Comparison of ENCODE assay signal across 8 cellular contexts in genomic region chr6:30743099-30744053, GRCh38. TPM values are rescaled to one million over a fixed set of nuclear protein-coding genes. Genes with fewer than 3 reads are reported as not detected.
A peak's percentile ranks its signal among the peaks of the same experiment; 100 is the strongest.
DNase-seq lines count a peak whose midpoint lies in the region; ATAC-seq lines count a peak whose summit lies in the region.

No MANE protein-coding gene starts in this region.

- H3K36me3 ChIP-seq in ES-I3 (ENCODE audit: insufficient read depth, low read length) (peaks cover 22% of the 10 kb centered on the region), mucosa of stomach (ENCODE audit: control insufficient read depth, insufficient read depth, low read length) (peaks cover 6% of the 10 kb centered on the region), urinary bladder (ENCODE audit: insufficient read depth) (no peaks in the 10 kb centered on the region)

- H3K9me3 ChIP-seq in ES-I3 (ENCODE audit: control insufficient read depth, insufficient read depth, low read length) (no peaks in the 10 kb centered on the region), mucosa of stomach (ENCODE audit: control insufficient read depth, low read length) (no peaks in the 10 kb centered on the region)

- peak overlapping the region; percentile 94 to 96 for H3K27ac Mint-ChIP-seq in effector memory CD8-positive, alpha-beta T cell

- DNase-seq in T-helper 9 cell (peak; percentile 12), GF-D8 (lab: John Stamatoyannopoulos, UW) (no peak), activated gamma-delta T cell treated with Interleukin-2 at 50 U/mL for 16 hours (no peak)
- peak in 1 of 3 experiments; percentile 37 for DNase-seq in effector memory CD8-positive, alpha-beta T cell

- peaks cover 38 to 45% of the 10 kb centered on the region in 2 donors for H3K4me1 Mint-ChIP-seq in effector memory CD8-positive, alpha-beta T cell (ENCODE audit: low read depth in 2 of 2)

- H3K9me3 Mint-ChIP-seq in effector memory CD8-positive, alpha-beta T cell: no peaks in the 10 kb centered on the region

- WGBS in urinary bladder: 2% methylated on average over 55 of the region's 55 CpGs

- H3K9ac ChIP-seq in ES-I3 (ENCODE audit: low read depth, low read length) (peak overlapping the region; percentile 85), mucosa of stomach (ENCODE audit: low read length) (peak overlapping the region; percentile 98)

- no peaks in the 10 kb centered on the region for H3K27me3 ChIP-seq in mucosa of stomach (ENCODE audit: control insufficient read depth, insufficient read depth, low read length)

- H3K4me1 ChIP-seq in ES-I3 (ENCODE audit: insufficient read depth, low read length) (peaks cover 13% of the 10 kb centered on the region; the same call in 1 of the 2 replicates), mucosa of stomach (ENCODE audit: control insufficient read depth, insufficient read depth, low read length) (peaks cover 44% of the 10 kb centered on the region), urinary bladder (ENCODE audit: insufficient read depth) (no peaks in the 10 kb centered on the region)

- peaks cover 42% of the 10 kb centered on the region for H3K36me3 Mint-ChIP-seq in effector memory CD8-positive, alpha-beta T cell (ENCODE audit: insufficient read depth)

- H3K4me3 Mint-ChIP-seq in effector memory CD8-positive, alpha-beta T cell: peak overlapping the region; percentile 90 to 97

- H3K4me3 ChIP-seq in mucosa of stomach (ENCODE audit: low read length) (peak overlapping the region; percentile 71), urinary bladder (ENCODE audit: low read depth, low read length) (peak overlapping the region; percentile 83)

- ATAC-seq in HG02884 (IDR thresholded peaks at IDR 0.05; ENCODE audit: unreplicated experiment): peak; percentile 19
- peak; percentile 20 for ATAC-seq in effector memory CD8-positive, alpha-beta T cell (replicated peaks)

- no peaks in the 10 kb centered on the region for H3K27me3 Mint-ChIP-seq in effector memory CD8-positive, alpha-beta T cell

- H3K27ac ChIP-seq in urinary bladder (ENCODE audit: low read depth): peak overlapping the region; percentile 91

RNA-seq across cellular contexts. Expression of gene FLOT1, which starts 0.9 kb away (rescaled TPM):
- total RNA-seq in urinary bladder: 40.0 TPM
- 298 TPM for polyA plus RNA-seq in urinary bladder

RNA-seq across cellular contexts. Expression of gene IER3, which starts 1.0 kb away (rescaled TPM):
- 4.8 TPM for total RNA-seq in urinary bladder
- polyA plus RNA-seq in urinary bladder: 71.9 TPM

RNA-seq across cellular contexts. Expression of gene TUBB, which starts 23.2 kb away (rescaled TPM):
- total RNA-seq in urinary bladder: 376 TPM
- polyA plus RNA-seq in urinary bladder: 332 TPM

RNA-seq across cellular contexts. Expression of gene MDC1, which starts 26.3 kb away (rescaled TPM):
- 9.8 TPM for total RNA-seq in urinary bladder
- 18.3 TPM for polyA plus RNA-seq in urinary bladder

RNA-seq across cellular contexts. Expression of gene NRM, which starts 52.6 kb away (rescaled TPM):
- total RNA-seq in urinary bladder: 7.0 TPM
- 20.3 TPM for polyA plus RNA-seq in urinary bladder
